In genomic region chr14:56650977-56651376, GRCh38 we compare ENCODE assay signal across 25 cellular contexts.
DNase-seq lines count a peak whose midpoint lies in the region; ATAC-seq, FAIRE-seq and TF ChIP-seq lines count a peak whose summit lies in the region.
"Had no signal": no experiment of that assay in that cellular context is flagged by ENCODE, and none has a peak within 500 bp of the region (broad histone marks: within the 10 kb centered on the region; RNA-seq: fewer than 3 reads in every experiment).

No MANE protein-coding gene starts in this region.

- no peaks in the 10 kb centered on the region for H3K9me3 Mint-ChIP-seq in naive thymus-derived CD4-positive, alpha-beta T cell
- no peaks in the 10 kb centered on the region for H3K9me3 Mint-ChIP-seq in activated naive CD4-positive, alpha-beta T cell treated with anti-CD3 and anti-CD28 coated beads for 36 hours
- H3K9me3 Mint-ChIP-seq: CD4-positive, CD25-positive, alpha-beta regulatory T cell had no signal

- POLR2A ChIA-PET in HepG2 (lab: Yijun Ruan, JAX), result no interaction called here
- POLR2A ChIA-PET in naive thymus-derived CD4-positive, alpha-beta T cell (lab: Charles Lee), result no interaction called here

- no peaks in the 10 kb centered on the region; the same call in 1 of the 2 replicates for H4K20me1 ChIP-seq in HepG2 (ENCODE audit: insufficient read depth, low read length)
- H4K20me1 ChIP-seq: BLaER1 had no signal

- ATAC-seq in right lobe of liver (peak in 3 of 4 donors; percentile 58 to 66 (median 63)), HepG2 (no peak)
- ATAC-seq in naive thymus-derived CD4-positive, alpha-beta T cell, result no peak
- ATAC-seq: HCT116, K562 had no signal

- no peak overlapping the region for H3K27ac Mint-ChIP-seq in naive thymus-derived CD4-positive, alpha-beta T cell
- no peak overlapping the region for H3K27ac Mint-ChIP-seq in activated naive CD4-positive, alpha-beta T cell treated with anti-CD3 and anti-CD28 coated beads for 36 hours
- H3K27ac Mint-ChIP-seq: CD4-positive, CD25-positive, alpha-beta regulatory T cell had no signal

- no peak for TF ChIP-seq CTCF in right lobe of liver (IDR thresholded peaks at IDR 0.05)
- no peak for TF ChIP-seq CTCF in HepG2 (CRISPR knock-in tag; IDR thresholded peaks at IDR 0.05)
- TF ChIP-seq CTCF in transverse colon (IDR thresholded peaks at IDR 0.05), result no peak

- TF ChIP-seq RAD21 in HepG2 (CRISPR knock-in tag; IDR thresholded peaks at IDR 0.05), result no peak

- TF ChIP-seq POLR2A in right lobe of liver (IDR thresholded peaks at IDR 0.05), result no peak
- no peak for TF ChIP-seq POLR2A in HepG2 (IDR thresholded peaks at IDR 0.05; ENCODE audit: insufficient read depth in 1 of 2, low read depth in 2 of 2, low read length in 2 of 2)
- TF ChIP-seq POLR2A in transverse colon (IDR thresholded peaks at IDR 0.05), result no peak

- H3K27ac ChIP-seq in right lobe of liver (no peak overlapping the region), HepG2 (ENCODE audit: extremely low read length, insufficient read depth, low read length) (no peak overlapping the region), transverse colon (no peak overlapping the region)
- H3K27ac ChIP-seq in naive thymus-derived CD4-positive, alpha-beta T cell (ENCODE audit: low read depth, low read length), result no peak overlapping the region
- H3K27ac ChIP-seq: BLaER1, HL-60 had no signal

- peaks cover 3 to 31% (median 7%) of the 10 kb centered on the region in 5 donors for H3K36me3 Mint-ChIP-seq in naive thymus-derived CD4-positive, alpha-beta T cell
- H3K36me3 Mint-ChIP-seq in activated naive CD4-positive, alpha-beta T cell treated with anti-CD3 and anti-CD28 coated beads for 36 hours (ENCODE audit: low read depth), result peaks cover 2% of the 10 kb centered on the region

- no peaks in the 10 kb centered on the region for H3K79me2 ChIP-seq in HepG2 (ENCODE audit: insufficient read depth, low read length)

- no peak overlapping the region for H3K4me3 Mint-ChIP-seq in naive thymus-derived CD4-positive, alpha-beta T cell
- H3K4me3 Mint-ChIP-seq in activated naive CD4-positive, alpha-beta T cell treated with anti-CD3 and anti-CD28 coated beads for 36 hours, result no peak overlapping the region
- H3K4me3 Mint-ChIP-seq: CD4-positive, CD25-positive, alpha-beta regulatory T cell had no signal

- H3K27me3 Mint-ChIP-seq in naive thymus-derived CD4-positive, alpha-beta T cell, result no peaks in the 10 kb centered on the region
- H3K27me3 Mint-ChIP-seq in activated naive CD4-positive, alpha-beta T cell treated with anti-CD3 and anti-CD28 coated beads for 36 hours (ENCODE audit: low read depth), result no peaks in the 10 kb centered on the region
- H3K27me3 Mint-ChIP-seq: CD4-positive, CD25-positive, alpha-beta regulatory T cell had no signal

- H3K4me1 ChIP-seq in right lobe of liver (peaks cover 0 to 20% (median 3%) of the 10 kb centered on the region in 4 donors), HepG2 (ENCODE audit: insufficient read depth, low read length) (0 out of 2 replicates have a peak, but pooled peaks cover 5% of the 10 kb centered on the region), transverse colon (no peaks in the 10 kb centered on the region)
- no peaks in the 10 kb centered on the region for H3K4me1 ChIP-seq in naive thymus-derived CD4-positive, alpha-beta T cell (ENCODE audit: control insufficient read depth in 2 of 2, insufficient read depth in 2 of 2, low read length in 2 of 2)
- H3K4me1 ChIP-seq: BLaER1 had no signal

- no peak overlapping the region for H3K4me2 ChIP-seq in HepG2 (ENCODE audit: low read depth, low read length)
- H3K4me2 ChIP-seq: BLaER1, SK-N-SH had no signal

- no peak for DNase-seq in right lobe of liver
- DNase-seq in HepG2 (ENCODE audit: low spot score), result no peak
- DNase-seq in NCI-H2196 treated with DMSO at 0.1 percent for 48 hours (lab: John Stamatoyannopoulos, UW; ENCODE audit: unreplicated experiment), result peak; percentile 23
- DNase-seq in cerebellum (ENCODE audit: low spot score), result peak; percentile 12
- DNase-seq in naive thymus-derived CD4-positive, alpha-beta T cell, result no peak
- DNase-seq in activated naive CD4-positive, alpha-beta T cell treated with anti-CD3 and anti-CD28 coated beads for 36 hours, result no peak
- DNase-seq in transverse colon, result no peak
- DNase-seq: CD4-positive, CD25-positive, alpha-beta regulatory T cell; DMS153; DND-41; MG63; NCI-H1417; NCI-H1694; NCI-H2081 treated with DMSO at 0.1 percent for 48 hours; NCI-H2171; NCI-H526; NCI-H82; RPMI8226; SK-N-SH; SW 1271 had no signal

- in situ Hi-C loops in HepG2 (cut with HindIII; ENCODE audit: extremely low pct_ligation_motif_present, low pct_unique_long_range_greater_than_20kb), result loop anchor here (25.0 kb wide), 1 partner anchor 536 kb away; no protein-coding TSS in a partner anchor
- in situ Hi-C loops in transverse colon (cut with MboI; ENCODE audit: low pct_ligation_motif_present in 1 of 4, low pct_unique_long_range_greater_than_20kb in 1 of 4, low sequenced_read_pairs in 3 of 4), result loop anchor here in 1 of 4 donors (25.0 kb wide), 1 partner anchor 661 kb away; no protein-coding TSS in a partner anchor

- H3K4me1 Mint-ChIP-seq in naive thymus-derived CD4-positive, alpha-beta T cell, result no peaks in the 10 kb centered on the region
- no peaks in the 10 kb centered on the region for H3K4me1 Mint-ChIP-seq in activated naive CD4-positive, alpha-beta T cell treated with anti-CD3 and anti-CD28 coated beads for 36 hours (ENCODE audit: low read depth)
- H3K4me1 Mint-ChIP-seq: CD4-positive, CD25-positive, alpha-beta regulatory T cell had no signal

- FAIRE-seq in HepG2 (lab: Jason Lieb, UNC), result no peak
- FAIRE-seq: GM12892, K562 had no signal

- no peaks in the 10 kb centered on the region for H3K27me3 ChIP-seq in right lobe of liver
- H3K27me3 ChIP-seq in HepG2 (ENCODE audit: control insufficient read depth in 1 of 2, insufficient read depth in 2 of 2, low read length in 2 of 2), result no peaks in the 10 kb centered on the region; a peak in 1 of 5 replicates
- no peaks in the 10 kb centered on the region for H3K27me3 ChIP-seq in naive thymus-derived CD4-positive, alpha-beta T cell (ENCODE audit: control insufficient read depth in 2 of 2, insufficient read depth in 2 of 2, low read length in 2 of 2)
- H3K27me3 ChIP-seq in transverse colon, result no peaks in the 10 kb centered on the region
- H3K27me3 ChIP-seq: BLaER1, MG63 had no signal

- no TSS peak for BruUV-seq in HepG2 (replicated peaks; lab: Mats Ljungman, UMichigan)

- H2AFZ ChIP-seq in HepG2 (ENCODE audit: low read length), result no peak overlapping the region

- H3K4me3 ChIP-seq in right lobe of liver (no peak overlapping the region), HepG2 (replicated peaks in 1 of 3; ENCODE audit: insufficient read depth in 1 of 3, low read depth in 2 of 3, low read length in 3 of 3) (no peak overlapping the region), transverse colon (no peak overlapping the region)
- H3K4me3 ChIP-seq in naive thymus-derived CD4-positive, alpha-beta T cell (ENCODE audit: low read length), result no peak overlapping the region
- H3K4me3 ChIP-seq: BLaER1, K562, MG63 had no signal

- H3K36me3 ChIP-seq in right lobe of liver, result peaks cover 0 to 6% (median 0%) of the 10 kb centered on the region in 4 donors
- H3K36me3 ChIP-seq in HepG2 (replicated peaks in 1 of 2; ENCODE audit: control insufficient read depth in 1 of 2, insufficient read depth in 2 of 2, low read length in 2 of 2), result no peaks in the 10 kb centered on the region
- H3K36me3 ChIP-seq in naive thymus-derived CD4-positive, alpha-beta T cell (ENCODE audit: control insufficient read depth in 2 of 3, insufficient read depth in 3 of 3, low read length in 3 of 3), result peaks cover 0 to 8% (median 0%) of the 10 kb centered on the region in 3 experiments
- H3K36me3 ChIP-seq in transverse colon, result peaks cover 0 to 16% (median 2%) of the 10 kb centered on the region in 4 donors
- H3K36me3 ChIP-seq: MG63 had no signal

- CTCF ChIA-PET in HepG2 (lab: Yijun Ruan, JAX; ENCODE audit: low intra/inter-chr PET ratio, low total read pairs), result no interaction called here
- CTCF ChIA-PET in naive thymus-derived CD4-positive, alpha-beta T cell (lab: Charles Lee), result interaction anchor here (0.6 kb wide), 1 partner anchor 571 kb away, joined by 3 read pairs; no protein-coding TSS in a partner anchor
- CTCF ChIA-PET in activated naive CD4-positive, alpha-beta T cell treated with anti-CD3 and anti-CD28 coated beads for 36 hours (lab: Charles Lee), result interaction anchor here (0.6 kb wide), 1 partner anchor 629 kb away, joined by 6 read pairs; no protein-coding TSS in a partner anchor

- no peak overlapping the region for H3K9ac ChIP-seq in HepG2 (ENCODE audit: insufficient read depth, low read depth, low read length)
- H3K9ac ChIP-seq: BLaER1, SK-N-SH had no signal

- intact Hi-C loops in right lobe of liver (cut with DNase I) (no loop called here), HepG2 (cut with micrococcal nuclease; ENCODE audit: unreplicated experiment) (no loop called here), transverse colon (cut with DNase I; ENCODE audit: low total_unique reads) (no loop called here)
- intact Hi-C loops in naive thymus-derived CD4-positive, alpha-beta T cell (cut with micrococcal nuclease), result no loop called here
- intact Hi-C loops in activated naive CD4-positive, alpha-beta T cell treated with anti-CD3 and anti-CD28 coated beads for 36 hours (cut with micrococcal nuclease), result no loop called here

- TF ChIP-seq EP300 in HepG2 (IDR thresholded peaks at IDR 0.05; ENCODE audit: low read depth in 2 of 2, low read length in 2 of 2) (no peak), HepG2 (CRISPR knock-in tag; IDR thresholded peaks at IDR 0.05; ENCODE audit: borderline replicate concordance) (no peak), transverse colon (IDR thresholded peaks at IDR 0.05; ENCODE audit: low read depth) (no peak)

- H3K9me3 ChIP-seq in right lobe of liver (no peaks in the 10 kb centered on the region), HepG2 (ENCODE audit: low read length) (no peaks in the 10 kb centered on the region), transverse colon (no peaks in the 10 kb centered on the region)
- H3K9me3 ChIP-seq in naive thymus-derived CD4-positive, alpha-beta T cell (ENCODE audit: control insufficient read depth in 2 of 3, low read length in 3 of 3), result no peaks in the 10 kb centered on the region
- H3K9me3 ChIP-seq: BLaER1, MG63, SK-N-SH had no signal

TF ChIP-seq in HepG2, 621 proteins besides CTCF, POLR2A, EP300 and RAD21 (continues in another document):
- no peak for TF ChIP-seq ZBTB25 (CRISPR knock-in tag; IDR thresholded peaks at IDR 0.05)

Comparison
In these comparisons a context has a peak if more than half of its experiments do, and no peak if none do; other contexts are left out.
1. ATAC-seq: peak in right lobe of liver (3 of 4); none in HepG2 (single experiment) and naive thymus-derived CD4-positive, alpha-beta T cell (single experiment).
2. DNase-seq: peak in NCI-H2196 treated with DMSO at 0.1 percent for 48 hours (single experiment) and cerebellum (single experiment); none in right lobe of liver (0 of 3), HepG2 (single experiment), naive thymus-derived CD4-positive, alpha-beta T cell (0 of 9), activated naive CD4-positive, alpha-beta T cell treated with anti-CD3 and anti-CD28 coated beads for 36 hours (single experiment) and transverse colon (single experiment).